9 cellular contexts compared by ENCODE assay signal in the genomic region with DNA sequence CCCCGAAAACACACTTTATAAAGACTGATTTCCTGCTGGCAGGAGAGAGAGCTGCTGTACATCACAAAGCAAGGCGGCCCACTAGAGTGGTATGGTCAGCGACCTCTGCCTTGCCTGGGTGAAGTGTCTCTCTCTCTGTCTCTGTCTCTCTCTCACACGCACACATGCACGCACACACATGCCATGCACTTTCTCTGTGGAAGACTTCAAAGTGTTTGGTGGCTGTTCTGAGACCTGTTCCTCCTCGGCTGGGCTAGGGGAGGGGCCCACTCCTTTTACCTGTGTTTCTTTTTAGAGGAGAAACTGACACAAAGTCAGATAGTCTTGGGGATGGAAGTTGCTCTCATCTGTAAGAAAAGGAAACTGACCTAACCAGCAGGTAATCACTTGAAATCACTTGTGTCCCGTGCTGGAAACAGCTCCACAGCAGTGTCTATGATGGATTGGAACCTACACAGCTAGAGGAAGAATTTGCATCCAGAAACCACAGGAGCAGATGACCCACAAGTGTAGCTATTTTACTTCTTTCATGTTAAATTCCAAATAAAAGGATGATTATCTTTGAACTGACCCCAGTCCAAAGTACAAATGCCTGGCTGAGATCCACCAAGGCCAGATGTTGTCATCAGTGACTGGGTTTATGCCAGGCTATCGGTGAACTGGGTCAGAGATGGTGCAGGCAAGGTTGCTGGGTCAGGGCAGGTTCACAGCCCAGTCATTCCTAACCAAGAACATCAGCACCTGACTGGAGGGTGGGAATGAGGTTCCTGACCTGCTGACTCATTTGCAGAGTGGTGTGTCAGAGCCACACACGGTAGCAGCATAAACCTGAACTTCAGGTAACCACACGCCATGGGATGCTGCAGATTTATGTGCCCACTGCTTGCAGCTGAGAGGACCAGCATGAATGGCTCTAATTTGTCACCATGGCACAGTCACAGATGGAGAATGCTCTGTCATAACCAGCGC.
A peak's percentile ranks its signal among the peaks of the same experiment; 100 is the strongest.
DNase-seq lines count a peak whose midpoint lies in the region; ATAC-seq, FAIRE-seq and TF ChIP-seq lines count a peak whose summit lies in the region.
"Had no signal": no experiment of that assay in that cellular context is flagged by ENCODE, and none has a peak within 500 bp of the region (broad histone marks: within the 10 kb centered on the region; RNA-seq: fewer than 3 reads in every experiment).

No MANE protein-coding gene starts in this region.

- 0 out of 4 replicates have a peak, but pooled peaks of 1 of the 2 experiments have one; percentile 35 for TF ChIP-seq EP300 in GM12878 (IDR thresholded peaks at IDR 0.05; ENCODE audit: borderline replicate concordance in 1 of 2, control insufficient read depth in 1 of 2, low read depth in 2 of 2, low read length in 2 of 2)

- H3K79me2 ChIP-seq in GM12878 (ENCODE audit: control insufficient read depth, insufficient read depth, low read length), result no peaks in the 10 kb centered on the region

- H4K20me1 ChIP-seq in GM12878 (ENCODE audit: control insufficient read depth, insufficient read depth), result no peaks in the 10 kb centered on the region

- ATAC-seq in HG03175 (IDR thresholded peaks at IDR 0.05; ENCODE audit: unreplicated experiment) (peak; percentile 69), GM12878 (peak; percentile 71), HG02763 (IDR thresholded peaks at IDR 0.05; ENCODE audit: unreplicated experiment) (no peak), HG03457 (IDR thresholded peaks at IDR 0.05; ENCODE audit: unreplicated experiment) (no peak)

- intact Hi-C loops in GM12878 (cut with micrococcal nuclease; ENCODE audit: unreplicated experiment), result no loop called here

- H3K27me3 ChIP-seq in GM12878 (replicated peaks in 1 of 2; ENCODE audit: control insufficient read depth in 2 of 2, insufficient read depth in 2 of 2, low read length in 1 of 2), result no peaks in the 10 kb centered on the region; a peak in 2 of 4 replicates

- TF ChIP-seq RAD21 in GM12878 (IDR thresholded peaks at IDR 0.05; ENCODE audit: insufficient read depth, low read depth, low read length), result no peak

- no TSS peak for BruUV-seq in GM12878 (replicated peaks; lab: Mats Ljungman, UMichigan)

- RAD21 ChIA-PET in GM12878 (lab: Charles Lee; ENCODE audit: unreplicated experiment), result no interaction called here

- no peaks in the 10 kb centered on the region for H3K36me3 ChIP-seq in GM12878 (ENCODE audit: control insufficient read depth in 2 of 2, insufficient read depth in 2 of 2, low read length in 1 of 2)

- no peak overlapping the region for H3K4me3 ChIP-seq in GM12878

- no peak overlapping the region for H3K9ac ChIP-seq in GM12878 (ENCODE audit: control insufficient read depth, insufficient read depth, low read length)

- in situ Hi-C loops in GM12878 (cut with MboI), result no loop called here

- no peak overlapping the region for H3K4me2 ChIP-seq in GM12878 (ENCODE audit: control insufficient read depth, insufficient read depth)

- DNase-seq in GM12892 (ENCODE audit: insufficient read length) (no peak), GM12878 (ENCODE audit: low read depth, low spot score) (no peak), mucosa of gallbladder (ENCODE audit: low spot score) (peak; percentile 44), GM19240 (ENCODE audit: insufficient read length, low spot score) (no peak), NCI-H2081 treated with DMSO at 0.1 percent for 48 hours (lab: John Stamatoyannopoulos, UW) (no peak)
- DNase-seq: stimulated activated CD4-positive, alpha-beta T cell treated with anti-CD3 and anti-CD28 coated beads, Interleukin-2, amount 100 ng/mL, for 24 hours had no signal

- POLR2A ChIA-PET in GM12878 (lab: Charles Lee), result no interaction called here

- H2AFZ ChIP-seq in GM12878 (ENCODE audit: control insufficient read depth, low read depth, low read length), result no peak overlapping the region

- H3K9me3 ChIP-seq in GM12878 (replicated peaks; ENCODE audit: control insufficient read depth, insufficient read depth, low read length), result no peaks in the 10 kb centered on the region

- TF ChIP-seq POLR2A in GM12892 (IDR thresholded peaks at IDR 0.05; ENCODE audit: low read depth, low read length), result no peak
- TF ChIP-seq POLR2A in GM12878 (IDR thresholded peaks at IDR 0.05; ENCODE audit: low read depth, low read length), result no peak

- H3K27ac ChIP-seq in GM12878 (ENCODE audit: control insufficient read depth, insufficient read depth), result no peak overlapping the region

- SMC1A ChIA-PET in GM12878 (lab: Charles Lee; ENCODE audit: uncharacterized antibody, unreplicated experiment), result no interaction called here

- no peak for TF ChIP-seq CTCF in GM12878 (IDR thresholded peaks at IDR 0.05 in 2 of 3, conservative IDR thresholded peaks at IDR 0.05 in 1 of 3; ENCODE audit: control insufficient read depth in 2 of 3, extremely low read depth in 1 of 3, insufficient read depth in 1 of 3, low read depth in 3 of 3, low read length in 3 of 3)

- CTCF ChIA-PET in GM12878 (lab: Yijun Ruan, JAX), result no interaction called here

- WGBS in GM12878 (ENCODE audit: insufficient coverage, insufficient replicate concordance, low lambda C conversion rate, missing lambda C conversion rate), result 44% methylated on average over 11 of the region's 11 CpGs

- FAIRE-seq in GM12892 (lab: Jason Lieb, UNC) (peak; percentile 9), GM12878 (lab: Jason Lieb, UNC) (peak; percentile 47)

- peaks cover 3% of the 10 kb centered on the region; the same call in 1 of the 2 replicates for H3K4me1 ChIP-seq in GM12878 (ENCODE audit: control insufficient read depth, insufficient read depth, low read length)

TF ChIP-seq in GM12878, 131 proteins besides CTCF, POLR2A, EP300 and RAD21 (continues in another document):
- TF ChIP-seq WRNIP1 (IDR thresholded peaks at IDR 0.05; ENCODE audit: borderline replicate concordance, low read depth, low read length), result no peak
- TF ChIP-seq, protein P1, sequence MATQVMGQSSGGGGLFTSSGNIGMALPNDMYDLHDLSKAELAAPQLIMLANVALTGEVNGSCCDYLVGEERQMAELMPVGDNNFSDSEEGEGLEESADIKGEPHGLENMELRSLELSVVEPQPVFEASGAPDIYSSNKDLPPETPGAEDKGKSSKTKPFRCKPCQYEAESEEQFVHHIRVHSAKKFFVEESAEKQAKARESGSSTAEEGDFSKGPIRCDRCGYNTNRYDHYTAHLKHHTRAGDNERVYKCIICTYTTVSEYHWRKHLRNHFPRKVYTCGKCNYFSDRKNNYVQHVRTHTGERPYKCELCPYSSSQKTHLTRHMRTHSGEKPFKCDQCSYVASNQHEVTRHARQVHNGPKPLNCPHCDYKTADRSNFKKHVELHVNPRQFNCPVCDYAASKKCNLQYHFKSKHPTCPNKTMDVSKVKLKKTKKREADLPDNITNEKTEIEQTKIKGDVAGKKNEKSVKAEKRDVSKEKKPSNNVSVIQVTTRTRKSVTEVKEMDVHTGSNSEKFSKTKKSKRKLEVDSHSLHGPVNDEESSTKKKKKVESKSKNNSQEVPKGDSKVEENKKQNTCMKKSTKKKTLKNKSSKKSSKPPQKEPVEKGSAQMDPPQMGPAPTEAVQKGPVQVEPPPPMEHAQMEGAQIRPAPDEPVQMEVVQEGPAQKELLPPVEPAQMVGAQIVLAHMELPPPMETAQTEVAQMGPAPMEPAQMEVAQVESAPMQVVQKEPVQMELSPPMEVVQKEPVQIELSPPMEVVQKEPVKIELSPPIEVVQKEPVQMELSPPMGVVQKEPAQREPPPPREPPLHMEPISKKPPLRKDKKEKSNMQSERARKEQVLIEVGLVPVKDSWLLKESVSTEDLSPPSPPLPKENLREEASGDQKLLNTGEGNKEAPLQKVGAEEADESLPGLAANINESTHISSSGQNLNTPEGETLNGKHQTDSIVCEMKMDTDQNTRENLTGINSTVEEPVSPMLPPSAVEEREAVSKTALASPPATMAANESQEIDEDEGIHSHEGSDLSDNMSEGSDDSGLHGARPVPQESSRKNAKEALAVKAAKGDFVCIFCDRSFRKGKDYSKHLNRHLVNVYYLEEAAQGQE (IDR thresholded peaks at IDR 0.05; ENCODE audit: low read depth, low read length), result no peak
- no peak for TF ChIP-seq CHD2 (IDR thresholded peaks at IDR 0.05; ENCODE audit: borderline replicate concordance, low read depth, low read length)
- TF ChIP-seq RCOR1 (conservative IDR thresholded peaks at IDR 0.05; ENCODE audit: low read depth, low read length), result no peak
- TF ChIP-seq SP1 (IDR thresholded peaks at IDR 0.05; ENCODE audit: low read depth, low read length), result peak; percentile 31
- TF ChIP-seq, protein P2, sequence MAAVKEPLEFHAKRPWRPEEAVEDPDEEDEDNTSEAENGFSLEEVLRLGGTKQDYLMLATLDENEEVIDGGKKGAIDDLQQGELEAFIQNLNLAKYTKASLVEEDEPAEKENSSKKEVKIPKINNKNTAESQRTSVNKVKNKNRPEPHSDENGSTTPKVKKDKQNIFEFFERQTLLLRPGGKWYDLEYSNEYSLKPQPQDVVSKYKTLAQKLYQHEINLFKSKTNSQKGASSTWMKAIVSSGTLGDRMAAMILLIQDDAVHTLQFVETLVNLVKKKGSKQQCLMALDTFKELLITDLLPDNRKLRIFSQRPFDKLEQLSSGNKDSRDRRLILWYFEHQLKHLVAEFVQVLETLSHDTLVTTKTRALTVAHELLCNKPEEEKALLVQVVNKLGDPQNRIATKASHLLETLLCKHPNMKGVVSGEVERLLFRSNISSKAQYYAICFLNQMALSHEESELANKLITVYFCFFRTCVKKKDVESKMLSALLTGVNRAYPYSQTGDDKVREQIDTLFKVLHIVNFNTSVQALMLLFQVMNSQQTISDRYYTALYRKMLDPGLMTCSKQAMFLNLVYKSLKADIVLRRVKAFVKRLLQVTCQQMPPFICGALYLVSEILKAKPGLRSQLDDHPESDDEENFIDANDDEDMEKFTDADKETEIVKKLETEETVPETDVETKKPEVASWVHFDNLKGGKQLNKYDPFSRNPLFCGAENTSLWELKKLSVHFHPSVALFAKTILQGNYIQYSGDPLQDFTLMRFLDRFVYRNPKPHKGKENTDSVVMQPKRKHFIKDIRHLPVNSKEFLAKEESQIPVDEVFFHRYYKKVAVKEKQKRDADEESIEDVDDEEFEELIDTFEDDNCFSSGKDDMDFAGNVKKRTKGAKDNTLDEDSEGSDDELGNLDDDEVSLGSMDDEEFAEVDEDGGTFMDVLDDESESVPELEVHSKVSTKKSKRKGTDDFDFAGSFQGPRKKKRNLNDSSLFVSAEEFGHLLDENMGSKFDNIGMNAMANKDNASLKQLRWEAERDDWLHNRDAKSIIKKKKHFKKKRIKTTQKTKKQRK (IDR thresholded peaks at IDR 0.05; ENCODE audit: low read depth, low read length), result no peak
- TF ChIP-seq SUZ12 (IDR thresholded peaks at IDR 0.05; ENCODE audit: unreplicated experiment), result no peak
- 0 out of 2 replicates have a peak, but pooled peaks have one; percentile 21 for TF ChIP-seq EED (IDR thresholded peaks at IDR 0.05; ENCODE audit: low read depth)
- peak; percentile 29; the same call in 1 of the 2 replicates for TF ChIP-seq RUNX3 (IDR thresholded peaks at IDR 0.05; ENCODE audit: low read length)
- TF ChIP-seq IRF4 (IDR thresholded peaks at IDR 0.05; ENCODE audit: low read depth, low read length), result peak; percentile 33; the same call in 1 of the 2 replicates

Comparison
In these comparisons a context has a peak if more than half of its experiments do, and no peak if none do; other contexts are left out.
1. ATAC-seq: peak in HG03175 (single experiment) and GM12878 (single experiment); none in HG02763 (single experiment) and HG03457 (single experiment).